23 cellular contexts compared by ENCODE assay signal in the genomic region with DNA sequence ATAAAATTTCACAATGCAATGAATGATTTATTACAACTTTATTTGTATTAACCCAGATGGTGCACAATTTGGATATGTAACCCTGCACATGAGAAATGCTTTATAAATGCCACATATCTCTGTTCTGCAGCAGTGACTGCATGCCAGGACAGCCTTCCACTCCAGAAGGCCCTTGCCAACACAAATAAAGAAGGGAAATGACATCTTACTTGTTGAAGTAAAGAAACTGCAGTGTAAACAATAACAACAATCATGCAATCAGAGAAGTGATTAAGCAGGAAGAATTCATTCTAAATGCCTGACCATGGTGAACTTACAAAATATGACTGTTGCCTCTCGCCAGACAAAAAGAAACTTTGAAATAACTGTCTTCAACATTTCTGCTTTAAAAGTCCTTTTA.
"Had no signal": no experiment of that assay in that cellular context is flagged by ENCODE, and none has a peak within 500 bp of the region (broad histone marks: within the 10 kb centered on the region; RNA-seq: fewer than 3 reads in every experiment).

No MANE protein-coding gene starts in this region.

- DNase-seq: activated CD4-positive, alpha-beta T cell treated with anti-CD3 and anti-CD28 coated beads, Interleukin-2, amount 10 ng/mL, durations not matched to agents 24 days and 14 days; activated CD4-positive, CD25-positive, alpha-beta regulatory T cell; activated CD8-positive, alpha-beta T cell treated with anti-CD3 and anti-CD28 coated beads for 36 hours; activated naive CD4-positive, alpha-beta T cell treated with anti-CD3 and anti-CD28 coated beads for 36 hours; activated T-cell treated with anti-CD3 and anti-CD28 coated beads, Interleukin-2, amount 50 U/mL, for 1 hour; immature natural killer cell; left colon; midbrain; nephron progenitor cell; occipital lobe; posterior cingulate gyrus; retina; stimulated activated CD4-positive, alpha-beta T cell treated with anti-CD3 and anti-CD28 coated beads, Interleukin-2, amount 100 ng/mL, for 24 hours; stimulated activated naive CD8-positive, alpha-beta T cell treated with anti-CD3 and anti-CD28 coated beads, Interleukin-15, amount 100 ng/mL, for 72 hours; T-helper 1 cell; T-helper 9 cell; transverse colon; uterus had no signal

- ATAC-seq: activated CD8-positive, alpha-beta T cell treated with anti-CD3 and anti-CD28 coated beads for 36 hours; left colon; stimulated activated naive CD8-positive, alpha-beta T cell treated with anti-CD3 and anti-CD28 coated beads, Interleukin-15, amount 100 ng/mL, for 72 hours had no signal

- H3K27ac ChIP-seq: ascending aorta, cardiac muscle cell, suprapubic skin, transverse colon, uterus had no signal

- H3K4me3 Mint-ChIP-seq: activated CD4-positive, alpha-beta T cell treated with anti-CD3 and anti-CD28 coated beads, Interleukin-2, amount 10 ng/mL, durations not matched to agents 24 days and 14 days; activated CD8-positive, alpha-beta T cell treated with anti-CD3 and anti-CD28 coated beads for 36 hours; activated naive CD4-positive, alpha-beta T cell treated with anti-CD3 and anti-CD28 coated beads for 36 hours; immature natural killer cell; nephron progenitor cell; stimulated activated naive CD8-positive, alpha-beta T cell treated with anti-CD3 and anti-CD28 coated beads, Interleukin-15, amount 100 ng/mL, for 72 hours had no signal

- H3K4me1 Mint-ChIP-seq: activated CD4-positive, alpha-beta T cell treated with anti-CD3 and anti-CD28 coated beads, Interleukin-2, amount 10 ng/mL, durations not matched to agents 24 days and 14 days; immature natural killer cell; stimulated activated naive CD8-positive, alpha-beta T cell treated with anti-CD3 and anti-CD28 coated beads, Interleukin-15, amount 100 ng/mL, for 72 hours had no signal

- H3K9me3 ChIP-seq: ascending aorta, suprapubic skin, transverse colon, uterus had no signal

- H3K36me3 Mint-ChIP-seq: immature natural killer cell had no signal

- H3K27me3 Mint-ChIP-seq: activated CD4-positive, alpha-beta T cell treated with anti-CD3 and anti-CD28 coated beads, Interleukin-2, amount 10 ng/mL, durations not matched to agents 24 days and 14 days; activated CD8-positive, alpha-beta T cell treated with anti-CD3 and anti-CD28 coated beads for 36 hours; stimulated activated naive CD8-positive, alpha-beta T cell treated with anti-CD3 and anti-CD28 coated beads, Interleukin-15, amount 100 ng/mL, for 72 hours had no signal

- H3K36me3 ChIP-seq: ascending aorta, cardiac muscle cell, suprapubic skin, transverse colon, uterus had no signal

- H3K4me3 ChIP-seq: ascending aorta, cardiac muscle cell, lung, suprapubic skin, transverse colon, uterus had no signal

- H3K27me3 ChIP-seq: ascending aorta, cardiac muscle cell, suprapubic skin, transverse colon, uterus had no signal

- H3K9me3 Mint-ChIP-seq: activated CD4-positive, alpha-beta T cell treated with anti-CD3 and anti-CD28 coated beads, Interleukin-2, amount 10 ng/mL, durations not matched to agents 24 days and 14 days had no signal

- H3K4me1 ChIP-seq: ascending aorta, suprapubic skin, transverse colon, uterus had no signal

- H3K27ac Mint-ChIP-seq: activated CD4-positive, alpha-beta T cell treated with anti-CD3 and anti-CD28 coated beads, Interleukin-2, amount 10 ng/mL, durations not matched to agents 24 days and 14 days; activated CD8-positive, alpha-beta T cell treated with anti-CD3 and anti-CD28 coated beads for 36 hours; activated naive CD4-positive, alpha-beta T cell treated with anti-CD3 and anti-CD28 coated beads for 36 hours; activated T-helper 2 cell treated with anti-CD3 and anti-CD28 coated beads, Interferon-gamma antibody, Interleukin-2, Interleukin-4, amounts not matched to agents 10 μg/mL and 5 μg/mL and 100 μg/mL, durations not matched to agents 14 hours and 24 hours and 36 hours; immature natural killer cell; stimulated activated naive CD8-positive, alpha-beta T cell treated with anti-CD3 and anti-CD28 coated beads, Interleukin-15, amount 100 ng/mL, for 72 hours had no signal
